Comparison of ENCODE assay signal across 1 cellular context in genomic region chr14:102509744-102510615, GRCh38.
TF ChIP-seq lines count a peak whose summit lies in the region.

TSS of gene ANKRD9 (minus strand) at chr14:102509776. CDS start at chr14:102507889, 1,887 bp downstream.

TF ChIP-seq in GM12878, 131 proteins besides CTCF, POLR2A, EP300 and RAD21 (continued from another document and continues in another):
- TF ChIP-seq SP1 (IDR thresholded peaks at IDR 0.05; ENCODE audit: low read depth, low read length) (peak; percentile 24), SIN3A (IDR thresholded peaks at IDR 0.05; ENCODE audit: low read depth, low read length) (no peak), GABPA (IDR thresholded peaks at IDR 0.05; ENCODE audit: low read depth) (no peak), HDAC6 (IDR thresholded peaks at IDR 0.05; ENCODE audit: unreplicated experiment) (no peak), STAT3 (IDR thresholded peaks at IDR 0.05; ENCODE audit: low read depth, low read length) (no peak), CREB1 (IDR thresholded peaks at IDR 0.05; ENCODE audit: low read depth) (peak; percentile 79), LARP7 (IDR thresholded peaks at IDR 0.05) (0 out of 2 replicates have a peak, but pooled peaks have one; percentile 40), BRCA1 (IDR thresholded peaks at IDR 0.05; ENCODE audit: low read depth, low read length) (no peak), REST (IDR thresholded peaks at IDR 0.05; ENCODE audit: low read depth, low read length) (no peak), PKNOX1 (IDR thresholded peaks at IDR 0.05) (no peak), ESRRA (IDR thresholded peaks at IDR 0.05; ENCODE audit: low read length) (peak; percentile 75), IKZF1 (conservative IDR thresholded peaks at IDR 0.05) (0 out of 2 replicates have a peak, but pooled peaks have one; percentile 18), DPF2 (IDR thresholded peaks at IDR 0.05) (0 out of 2 replicates have a peak, but pooled peaks have one; percentile 20), ZBTB33 (IDR thresholded peaks at IDR 0.05) (no peak), RELA (IDR thresholded peaks at IDR 0.05; ENCODE audit: borderline replicate concordance, partially characterized antibody) (no peak), ZSCAN29 (IDR thresholded peaks at IDR 0.05) (no peak), CUX1 (IDR thresholded peaks at IDR 0.05; ENCODE audit: insufficient replicate concordance, low read depth, low read length) (no peak), NRF1 (conservative IDR thresholded peaks at IDR 0.05; ENCODE audit: low read depth, low read length) (no peak), ZNF622 (IDR thresholded peaks at IDR 0.05) (no peak), YY1 (IDR thresholded peaks at IDR 0.05; ENCODE audit: low read depth, low read length) (peak; percentile 51; the same call in 1 of the 2 replicates), IRF4 (IDR thresholded peaks at IDR 0.05; ENCODE audit: low read depth, low read length) (no peak), NR2C2 (IDR thresholded peaks at IDR 0.05; ENCODE audit: borderline replicate concordance, control insufficient read depth, insufficient read length, low read depth) (no peak), JUNB (IDR thresholded peaks at IDR 0.05) (no peak), NFXL1 (IDR thresholded peaks at IDR 0.05; ENCODE audit: borderline replicate concordance) (no peak), EGR1 (IDR thresholded peaks at IDR 0.05; ENCODE audit: borderline replicate concordance in 1 of 2, low read depth in 2 of 2, low read length in 2 of 2) (peak in 1 of 2 experiments; percentile 56; a peak in 1 of 3 replicates)
- TF ChIP-seq, protein P1, sequence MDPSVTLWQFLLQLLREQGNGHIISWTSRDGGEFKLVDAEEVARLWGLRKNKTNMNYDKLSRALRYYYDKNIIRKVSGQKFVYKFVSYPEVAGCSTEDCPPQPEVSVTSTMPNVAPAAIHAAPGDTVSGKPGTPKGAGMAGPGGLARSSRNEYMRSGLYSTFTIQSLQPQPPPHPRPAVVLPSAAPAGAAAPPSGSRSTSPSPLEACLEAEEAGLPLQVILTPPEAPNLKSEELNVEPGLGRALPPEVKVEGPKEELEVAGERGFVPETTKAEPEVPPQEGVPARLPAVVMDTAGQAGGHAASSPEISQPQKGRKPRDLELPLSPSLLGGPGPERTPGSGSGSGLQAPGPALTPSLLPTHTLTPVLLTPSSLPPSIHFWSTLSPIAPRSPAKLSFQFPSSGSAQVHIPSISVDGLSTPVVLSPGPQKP (IDR thresholded peaks at IDR 0.05; ENCODE audit: low read depth, low read length): no peak
- TF ChIP-seq, protein P2, sequence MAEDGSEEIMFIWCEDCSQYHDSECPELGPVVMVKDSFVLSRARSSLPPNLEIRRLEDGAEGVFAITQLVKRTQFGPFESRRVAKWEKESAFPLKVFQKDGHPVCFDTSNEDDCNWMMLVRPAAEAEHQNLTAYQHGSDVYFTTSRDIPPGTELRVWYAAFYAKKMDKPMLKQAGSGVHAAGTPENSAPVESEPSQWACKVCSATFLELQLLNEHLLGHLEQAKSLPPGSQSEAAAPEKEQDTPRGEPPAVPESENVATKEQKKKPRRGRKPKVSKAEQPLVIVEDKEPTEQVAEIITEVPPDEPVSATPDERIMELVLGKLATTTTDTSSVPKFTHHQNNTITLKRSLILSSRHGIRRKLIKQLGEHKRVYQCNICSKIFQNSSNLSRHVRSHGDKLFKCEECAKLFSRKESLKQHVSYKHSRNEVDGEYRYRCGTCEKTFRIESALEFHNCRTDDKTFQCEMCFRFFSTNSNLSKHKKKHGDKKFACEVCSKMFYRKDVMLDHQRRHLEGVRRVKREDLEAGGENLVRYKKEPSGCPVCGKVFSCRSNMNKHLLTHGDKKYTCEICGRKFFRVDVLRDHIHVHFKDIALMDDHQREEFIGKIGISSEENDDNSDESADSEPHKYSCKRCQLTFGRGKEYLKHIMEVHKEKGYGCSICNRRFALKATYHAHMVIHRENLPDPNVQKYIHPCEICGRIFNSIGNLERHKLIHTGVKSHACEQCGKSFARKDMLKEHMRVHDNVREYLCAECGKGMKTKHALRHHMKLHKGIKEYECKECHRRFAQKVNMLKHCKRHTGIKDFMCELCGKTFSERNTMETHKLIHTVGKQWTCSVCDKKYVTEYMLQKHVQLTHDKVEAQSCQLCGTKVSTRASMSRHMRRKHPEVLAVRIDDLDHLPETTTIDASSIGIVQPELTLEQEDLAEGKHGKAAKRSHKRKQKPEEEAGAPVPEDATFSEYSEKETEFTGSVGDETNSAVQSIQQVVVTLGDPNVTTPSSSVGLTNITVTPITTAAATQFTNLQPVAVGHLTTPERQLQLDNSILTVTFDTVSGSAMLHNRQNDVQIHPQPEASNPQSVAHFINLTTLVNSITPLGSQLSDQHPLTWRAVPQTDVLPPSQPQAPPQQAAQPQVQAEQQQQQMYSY (CRISPR knock-in tag; IDR thresholded peaks at IDR 0.05): no peak
- TF ChIP-seq, protein P3, sequence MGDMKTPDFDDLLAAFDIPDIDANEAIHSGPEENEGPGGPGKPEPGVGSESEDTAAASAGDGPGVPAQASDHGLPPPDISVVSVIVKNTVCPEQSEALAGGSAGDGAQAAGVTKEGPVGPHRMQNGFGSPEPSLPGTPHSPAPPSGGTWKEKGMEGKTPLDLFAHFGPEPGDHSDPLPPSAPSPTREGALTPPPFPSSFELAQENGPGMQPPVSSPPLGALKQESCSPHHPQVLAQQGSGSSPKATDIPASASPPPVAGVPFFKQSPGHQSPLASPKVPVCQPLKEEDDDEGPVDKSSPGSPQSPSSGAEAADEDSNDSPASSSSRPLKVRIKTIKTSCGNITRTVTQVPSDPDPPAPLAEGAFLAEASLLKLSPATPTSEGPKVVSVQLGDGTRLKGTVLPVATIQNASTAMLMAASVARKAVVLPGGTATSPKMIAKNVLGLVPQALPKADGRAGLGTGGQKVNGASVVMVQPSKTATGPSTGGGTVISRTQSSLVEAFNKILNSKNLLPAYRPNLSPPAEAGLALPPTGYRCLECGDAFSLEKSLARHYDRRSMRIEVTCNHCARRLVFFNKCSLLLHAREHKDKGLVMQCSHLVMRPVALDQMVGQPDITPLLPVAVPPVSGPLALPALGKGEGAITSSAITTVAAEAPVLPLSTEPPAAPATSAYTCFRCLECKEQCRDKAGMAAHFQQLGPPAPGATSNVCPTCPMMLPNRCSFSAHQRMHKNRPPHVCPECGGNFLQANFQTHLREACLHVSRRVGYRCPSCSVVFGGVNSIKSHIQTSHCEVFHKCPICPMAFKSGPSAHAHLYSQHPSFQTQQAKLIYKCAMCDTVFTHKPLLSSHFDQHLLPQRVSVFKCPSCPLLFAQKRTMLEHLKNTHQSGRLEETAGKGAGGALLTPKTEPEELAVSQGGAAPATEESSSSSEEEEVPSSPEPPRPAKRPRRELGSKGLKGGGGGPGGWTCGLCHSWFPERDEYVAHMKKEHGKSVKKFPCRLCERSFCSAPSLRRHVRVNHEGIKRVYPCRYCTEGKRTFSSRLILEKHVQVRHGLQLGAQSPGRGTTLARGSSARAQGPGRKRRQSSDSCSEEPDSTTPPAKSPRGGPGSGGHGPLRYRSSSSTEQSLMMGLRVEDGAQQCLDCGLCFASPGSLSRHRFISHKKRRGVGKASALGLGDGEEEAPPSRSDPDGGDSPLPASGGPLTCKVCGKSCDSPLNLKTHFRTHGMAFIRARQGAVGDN (IDR thresholded peaks at IDR 0.05): no peak
- TF ChIP-seq, protein P4, sequence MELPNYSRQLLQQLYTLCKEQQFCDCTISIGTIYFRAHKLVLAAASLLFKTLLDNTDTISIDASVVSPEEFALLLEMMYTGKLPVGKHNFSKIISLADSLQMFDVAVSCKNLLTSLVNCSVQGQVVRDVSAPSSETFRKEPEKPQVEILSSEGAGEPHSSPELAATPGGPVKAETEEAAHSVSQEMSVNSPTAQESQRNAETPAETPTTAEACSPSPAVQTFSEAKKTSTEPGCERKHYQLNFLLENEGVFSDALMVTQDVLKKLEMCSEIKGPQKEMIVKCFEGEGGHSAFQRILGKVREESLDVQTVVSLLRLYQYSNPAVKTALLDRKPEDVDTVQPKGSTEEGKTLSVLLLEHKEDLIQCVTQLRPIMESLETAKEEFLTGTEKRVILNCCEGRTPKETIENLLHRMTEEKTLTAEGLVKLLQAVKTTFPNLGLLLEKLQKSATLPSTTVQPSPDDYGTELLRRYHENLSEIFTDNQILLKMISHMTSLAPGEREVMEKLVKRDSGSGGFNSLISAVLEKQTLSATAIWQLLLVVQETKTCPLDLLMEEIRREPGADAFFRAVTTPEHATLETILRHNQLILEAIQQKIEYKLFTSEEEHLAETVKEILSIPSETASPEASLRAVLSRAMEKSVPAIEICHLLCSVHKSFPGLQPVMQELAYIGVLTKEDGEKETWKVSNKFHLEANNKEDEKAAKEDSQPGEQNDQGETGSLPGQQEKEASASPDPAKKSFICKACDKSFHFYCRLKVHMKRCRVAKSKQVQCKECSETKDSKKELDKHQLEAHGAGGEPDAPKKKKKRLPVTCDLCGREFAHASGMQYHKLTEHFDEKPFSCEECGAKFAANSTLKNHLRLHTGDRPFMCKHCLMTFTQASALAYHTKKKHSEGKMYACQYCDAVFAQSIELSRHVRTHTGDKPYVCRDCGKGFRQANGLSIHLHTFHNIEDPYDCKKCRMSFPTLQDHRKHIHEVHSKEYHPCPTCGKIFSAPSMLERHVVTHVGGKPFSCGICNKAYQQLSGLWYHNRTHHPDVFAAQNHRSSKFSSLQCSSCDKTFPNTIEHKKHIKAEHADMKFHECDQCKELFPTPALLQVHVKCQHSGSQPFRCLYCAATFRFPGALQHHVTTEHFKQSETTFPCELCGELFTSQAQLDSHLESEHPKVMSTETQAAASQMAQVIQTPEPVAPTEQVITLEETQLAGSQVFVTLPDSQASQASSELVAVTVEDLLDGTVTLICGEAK (IDR thresholded peaks at IDR 0.05; ENCODE audit: borderline replicate concordance): no peak
